In the genomic region with DNA sequence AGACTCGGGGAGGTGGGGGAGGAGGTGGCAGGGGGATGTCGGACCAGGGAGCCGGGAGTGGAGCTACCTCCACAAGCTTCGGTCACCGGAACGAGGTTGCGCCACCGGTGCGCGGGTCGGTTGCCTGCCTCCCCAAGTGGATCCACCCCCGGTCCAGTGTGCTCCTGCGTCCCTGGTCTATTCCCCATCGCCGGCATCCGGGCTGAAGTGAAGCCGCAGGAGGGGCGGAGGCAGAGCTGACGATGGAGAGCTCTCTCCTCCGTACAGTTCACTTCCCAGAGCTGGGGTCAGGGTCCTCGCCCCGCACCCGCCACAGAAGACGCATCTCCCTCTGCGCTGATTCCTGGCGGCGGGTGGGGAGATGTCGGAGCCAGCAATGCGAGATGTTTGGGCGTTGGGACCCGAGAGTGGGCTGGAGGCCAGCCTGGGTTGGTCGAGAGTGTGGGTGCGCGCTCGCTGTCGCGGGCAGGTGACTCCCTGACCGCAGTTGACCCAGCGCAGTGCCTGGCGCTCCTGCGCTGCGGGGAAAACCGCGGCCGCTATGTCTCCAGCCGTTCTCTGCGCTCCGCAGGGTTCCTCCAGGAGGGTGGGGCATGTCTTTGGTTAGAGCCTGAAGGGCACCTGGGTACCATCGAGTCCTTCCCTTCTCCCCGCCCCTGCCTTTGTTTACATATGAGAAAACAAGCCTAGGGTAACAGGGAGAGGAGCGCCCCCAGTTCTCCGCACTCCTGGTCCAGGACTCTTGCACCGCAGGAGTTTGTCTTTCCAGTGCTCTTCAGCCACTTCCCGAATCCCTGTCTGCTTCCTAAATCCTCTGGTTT, we compare ENCODE assay signal across 2 cellular contexts.
TF ChIP-seq lines count a peak whose summit lies in the region.

No MANE protein-coding gene starts in this region.

TF ChIP-seq in A549, 52 proteins besides CTCF, POLR2A, EP300 and RAD21 (continued from another document):
- TF ChIP-seq, protein P1, sequence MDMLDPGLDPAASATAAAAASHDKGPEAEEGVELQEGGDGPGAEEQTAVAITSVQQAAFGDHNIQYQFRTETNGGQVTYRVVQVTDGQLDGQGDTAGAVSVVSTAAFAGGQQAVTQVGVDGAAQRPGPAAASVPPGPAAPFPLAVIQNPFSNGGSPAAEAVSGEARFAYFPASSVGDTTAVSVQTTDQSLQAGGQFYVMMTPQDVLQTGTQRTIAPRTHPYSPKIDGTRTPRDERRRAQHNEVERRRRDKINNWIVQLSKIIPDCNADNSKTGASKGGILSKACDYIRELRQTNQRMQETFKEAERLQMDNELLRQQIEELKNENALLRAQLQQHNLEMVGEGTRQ (IDR thresholded peaks at IDR 0.05): no peak
TF ChIP-seq in A549: peak in this region for 0.

TF ChIP-seq in HCT116, 20 proteins besides CTCF, POLR2A, EP300 and RAD21 (continued from another document):
- no peak for TF ChIP-seq REST (IDR thresholded peaks at IDR 0.05; ENCODE audit: low read depth)
- no peak for TF ChIP-seq EZH2 (IDR thresholded peaks at IDR 0.05)
- TF ChIP-seq ELF1 (IDR thresholded peaks at IDR 0.05; ENCODE audit: borderline replicate concordance, low read depth): no peak
- no peak for TF ChIP-seq MAX (IDR thresholded peaks at IDR 0.05)
- no peak for TF ChIP-seq EGR1 (IDR thresholded peaks at IDR 0.05; ENCODE audit: low read depth)
- no peak for TF ChIP-seq ZNF274 (IDR thresholded peaks at IDR 0.05; ENCODE audit: low read depth, low read length)
